22 cellular contexts compared by ENCODE assay signal in genomic region chr12:44588651-44589050, GRCh38.
DNase-seq lines count a peak whose midpoint lies in the region; ATAC-seq, FAIRE-seq and TF ChIP-seq lines count a peak whose summit lies in the region.
"Had no signal": no experiment of that assay in that cellular context is flagged by ENCODE, and none has a peak within 500 bp of the region (broad histone marks: within the 10 kb centered on the region; RNA-seq: fewer than 3 reads in every experiment).

No MANE protein-coding gene starts in this region.

- intact Hi-C loops in HepG2 (cut with micrococcal nuclease; ENCODE audit: unreplicated experiment) (no loop called here), right lobe of liver (cut with DNase I) (no loop called here)
- intact Hi-C loops in CD8-positive, alpha-beta T cell (cut with DNase I, micrococcal nuclease) = no loop called here

- no peak overlapping the region for H3K4me3 Mint-ChIP-seq in CD8-positive, alpha-beta T cell
- H3K4me3 Mint-ChIP-seq: B cell; CD4-positive, CD25-positive, alpha-beta regulatory T cell; CD8-positive, alpha-beta memory T cell; H9 had no signal

- BruUV-seq in HepG2 (replicated peaks; lab: Mats Ljungman, UMichigan) = no TSS peak

- H3K4me3 ChIP-seq in HepG2 (replicated peaks in 1 of 3; ENCODE audit: insufficient read depth in 1 of 3, low read depth in 2 of 3, low read length in 3 of 3) (no peak overlapping the region), right lobe of liver (no peak overlapping the region), OCI-LY1 (ENCODE audit: low read depth, low read length, poor library complexity, severe bottlenecking) (no peak overlapping the region)
- no peak overlapping the region for H3K4me3 ChIP-seq in CD8-positive, alpha-beta T cell (ENCODE audit: low read depth, low read length)
- H3K4me3 ChIP-seq: BLaER1, GM12878, GM23248 had no signal

- H3K36me3 ChIP-seq in HepG2 (replicated peaks in 1 of 2; ENCODE audit: control insufficient read depth in 1 of 2, insufficient read depth in 2 of 2, low read length in 2 of 2) (no peaks in the 10 kb centered on the region), right lobe of liver (no peaks in the 10 kb centered on the region), OCI-LY1 (ENCODE audit: insufficient read depth, low read length) (no peaks in the 10 kb centered on the region; the same call in 1 of the 2 replicates)
- peaks cover 6% of the 10 kb centered on the region for H3K36me3 ChIP-seq in CD8-positive, alpha-beta T cell (ENCODE audit: insufficient read depth, low read length)
- H3K36me3 ChIP-seq: BLaER1 had no signal

- no peaks in the 10 kb centered on the region for H3K9me2 ChIP-seq in OCI-LY1 (ENCODE audit: low read depth, low read length)

- no peaks in the 10 kb centered on the region for H3F3A ChIP-seq in OCI-LY1 (ENCODE audit: insufficient read depth, low read length)

- H3K79me2 ChIP-seq in HepG2 (ENCODE audit: insufficient read depth, low read length) (no peaks in the 10 kb centered on the region), OCI-LY1 (ENCODE audit: insufficient read depth, low read length) (no peaks in the 10 kb centered on the region)

- 0% methylated on average over 1 of the region's 1 CpG for whole genome bisulfite sequencing in HepG2 (ENCODE audit: low lambda C conversion rate)
- WGBS in right lobe of liver (ENCODE audit: insufficient coverage, low coverage, low lambda C conversion rate, missing lambda C conversion rate) = 60% methylated on average over 1 of the region's 1 CpG

- POLR2A ChIA-PET in HepG2 (lab: Yijun Ruan, JAX) = no interaction called here
- POLR2A ChIA-PET in CD8-positive, alpha-beta T cell (lab: Charles Lee) = no interaction called here

- H3K4me1 ChIP-seq in HepG2 (ENCODE audit: insufficient read depth, low read length) (no peaks in the 10 kb centered on the region), right lobe of liver (no peaks in the 10 kb centered on the region), OCI-LY1 (ENCODE audit: insufficient read depth, low read length, severe bottlenecking) (peaks cover 29% of the 10 kb centered on the region)
- H3K4me1 ChIP-seq in CD8-positive, alpha-beta T cell (ENCODE audit: insufficient read depth, low read length) = no peaks in the 10 kb centered on the region
- H3K4me1 ChIP-seq: BLaER1 had no signal

- H3K27me3 ChIP-seq in HepG2 (ENCODE audit: control insufficient read depth in 1 of 2, insufficient read depth in 2 of 2, low read length in 2 of 2) = no peaks in the 10 kb centered on the region; a peak in 1 of 5 replicates
- H3K27me3 ChIP-seq in right lobe of liver = no peaks in the 10 kb centered on the region
- H3K27me3 ChIP-seq in CD8-positive, alpha-beta T cell (ENCODE audit: insufficient read depth, low read length) = no peaks in the 10 kb centered on the region
- H3K27me3 ChIP-seq in OCI-LY1 (ENCODE audit: insufficient read depth, low read length) = no peaks in the 10 kb centered on the region
- H3K27me3 ChIP-seq: BLaER1 had no signal

- peaks cover 16% of the 10 kb centered on the region for H3K4me1 Mint-ChIP-seq in CD8-positive, alpha-beta T cell (ENCODE audit: low read depth)
- H3K4me1 Mint-ChIP-seq: B cell had no signal

- ATAC-seq in HepG2 = no peak
- ATAC-seq in right lobe of liver = no peak
- ATAC-seq in CD8-positive, alpha-beta T cell = no peak
- ATAC-seq in HG03095 (IDR thresholded peaks at IDR 0.05; ENCODE audit: unreplicated experiment) = no peak
- ATAC-seq: GM12878, HCT116 had no signal

- CTCF ChIA-PET in HepG2 (lab: Yijun Ruan, JAX; ENCODE audit: low intra/inter-chr PET ratio, low total read pairs) = no interaction called here
- CTCF ChIA-PET in CD8-positive, alpha-beta T cell (lab: Charles Lee) = interaction anchor here (0.7 kb wide), 1 partner anchor 8 kb away, joined by 3 read pairs; no protein-coding TSS in a partner anchor

- no peaks in the 10 kb centered on the region for H3K27me3 Mint-ChIP-seq in CD8-positive, alpha-beta T cell (ENCODE audit: low read depth)
- H3K27me3 Mint-ChIP-seq: B cell; CD4-positive, CD25-positive, alpha-beta regulatory T cell; CD8-positive, alpha-beta memory T cell had no signal

- H3K27ac ChIP-seq in HepG2 (ENCODE audit: extremely low read length, insufficient read depth, low read length) = no peak overlapping the region
- no peak overlapping the region for H3K27ac ChIP-seq in right lobe of liver
- H3K27ac ChIP-seq in CD8-positive, alpha-beta T cell (ENCODE audit: low read depth, low read length) = no peak overlapping the region
- H3K27ac ChIP-seq in OCI-LY1 (ENCODE audit: low read depth, low read length, poor library complexity, severe bottlenecking) = peak overlapping the region; percentile 70
- H3K27ac ChIP-seq: BLaER1, C4-2B, GM23248 had no signal

- peaks cover 55% of the 10 kb centered on the region for H3K36me3 Mint-ChIP-seq in CD8-positive, alpha-beta T cell
- H3K36me3 Mint-ChIP-seq: CD4-positive, CD25-positive, alpha-beta regulatory T cell had no signal

- no peak for TF ChIP-seq RAD21 in HepG2 (CRISPR knock-in tag; IDR thresholded peaks at IDR 0.05)

- TF ChIP-seq EP300 in HepG2 (IDR thresholded peaks at IDR 0.05; ENCODE audit: low read depth in 2 of 2, low read length in 2 of 2) (no peak), HepG2 (CRISPR knock-in tag; IDR thresholded peaks at IDR 0.05; ENCODE audit: borderline replicate concordance) (no peak)

- TF ChIP-seq CTCF in HepG2 (CRISPR knock-in tag; IDR thresholded peaks at IDR 0.05) = no peak
- no peak for TF ChIP-seq CTCF in right lobe of liver (IDR thresholded peaks at IDR 0.05)
- TF ChIP-seq CTCF in CD8-positive, alpha-beta T cell (IDR thresholded peaks at IDR 0.05) = no peak
- no peak for TF ChIP-seq CTCF in OCI-LY1 (IDR thresholded peaks at IDR 0.05; ENCODE audit: low read length)

- no peaks in the 10 kb centered on the region for H4K20me1 ChIP-seq in HepG2 (ENCODE audit: insufficient read depth, low read length)
- no peaks in the 10 kb centered on the region for H4K20me1 ChIP-seq in OCI-LY1 (ENCODE audit: insufficient read depth, low read length)
- H4K20me1 ChIP-seq: BLaER1 had no signal

- no peak for DNase-seq in HepG2 (ENCODE audit: low spot score)
- DNase-seq in right lobe of liver = no peak
- no peak for DNase-seq in CD8-positive, alpha-beta T cell
- DNase-seq in T-helper 9 cell = no peak
- DNase-seq: CD4-positive, CD25-positive, alpha-beta regulatory T cell; CD8-positive, alpha-beta memory T cell; DMS 273 treated with DMSO at 0.1 percent for 48 hours; DMS79; EL; GDM1; GM23248; H9 had no signal

- in situ Hi-C loops in HepG2 (cut with HindIII; ENCODE audit: extremely low pct_ligation_motif_present, low pct_unique_long_range_greater_than_20kb) = no loop called here

- H2AFZ ChIP-seq in HepG2 (ENCODE audit: low read length) = no peak overlapping the region
- no peak overlapping the region for H2AFZ ChIP-seq in OCI-LY1 (ENCODE audit: low read length)
- H2AFZ ChIP-seq: GM23248 had no signal

- TF ChIP-seq POLR2A in HepG2 (IDR thresholded peaks at IDR 0.05; ENCODE audit: insufficient read depth in 1 of 2, low read depth in 2 of 2, low read length in 2 of 2) (no peak), right lobe of liver (IDR thresholded peaks at IDR 0.05) (no peak)

- peak overlapping the region; percentile 66 for H3K27ac Mint-ChIP-seq in CD8-positive, alpha-beta T cell
- H3K27ac Mint-ChIP-seq: B cell; CD4-positive, CD25-positive, alpha-beta regulatory T cell; CD8-positive, alpha-beta memory T cell; H9 had no signal

- FAIRE-seq in HepG2 (lab: Jason Lieb, UNC) = no peak
- FAIRE-seq: D721Med, GM12878, GM19239, H1 had no signal

- H3K9me3 ChIP-seq in HepG2 (ENCODE audit: low read length) = no peaks in the 10 kb centered on the region
- H3K9me3 ChIP-seq in right lobe of liver = no peaks in the 10 kb centered on the region
- no peaks in the 10 kb centered on the region for H3K9me3 ChIP-seq in CD8-positive, alpha-beta T cell (ENCODE audit: low read length)
- no peaks in the 10 kb centered on the region for H3K9me3 ChIP-seq in OCI-LY1 (ENCODE audit: low read length)
- H3K9me3 ChIP-seq: BLaER1 had no signal

- no peak overlapping the region for H3K4me2 ChIP-seq in HepG2 (ENCODE audit: low read depth, low read length)
- no peak overlapping the region for H3K4me2 ChIP-seq in OCI-LY1 (ENCODE audit: low read length)
- H3K4me2 ChIP-seq: BLaER1 had no signal

- H3K9ac ChIP-seq in HepG2 (ENCODE audit: insufficient read depth, low read depth, low read length) = no peak overlapping the region
- H3K9ac ChIP-seq in OCI-LY1 (ENCODE audit: low read length) = no peak overlapping the region; the same call in 1 of the 2 replicates
- H3K9ac ChIP-seq: BLaER1, GM23248 had no signal

- H3K9me3 Mint-ChIP-seq in CD8-positive, alpha-beta T cell = no peaks in the 10 kb centered on the region
- H3K9me3 Mint-ChIP-seq: CD8-positive, alpha-beta memory T cell; H9 had no signal

TF ChIP-seq in HepG2, 621 proteins besides CTCF, POLR2A, EP300 and RAD21:
- TF ChIP-seq CEBPB (IDR thresholded peaks at IDR 0.05; ENCODE audit: borderline replicate concordance, low read depth, low read length) (peak; percentile 42; the same call in 1 of the 2 replicates), CENPX (CRISPR knock-in tag; IDR thresholded peaks at IDR 0.05) (no peak)
